Comparison of ENCODE assay signal across 1 cellular context in genomic region chr1:96721382-96722160, GRCh38.
TF ChIP-seq lines count a peak whose summit lies in the region.

A gene with protein sequence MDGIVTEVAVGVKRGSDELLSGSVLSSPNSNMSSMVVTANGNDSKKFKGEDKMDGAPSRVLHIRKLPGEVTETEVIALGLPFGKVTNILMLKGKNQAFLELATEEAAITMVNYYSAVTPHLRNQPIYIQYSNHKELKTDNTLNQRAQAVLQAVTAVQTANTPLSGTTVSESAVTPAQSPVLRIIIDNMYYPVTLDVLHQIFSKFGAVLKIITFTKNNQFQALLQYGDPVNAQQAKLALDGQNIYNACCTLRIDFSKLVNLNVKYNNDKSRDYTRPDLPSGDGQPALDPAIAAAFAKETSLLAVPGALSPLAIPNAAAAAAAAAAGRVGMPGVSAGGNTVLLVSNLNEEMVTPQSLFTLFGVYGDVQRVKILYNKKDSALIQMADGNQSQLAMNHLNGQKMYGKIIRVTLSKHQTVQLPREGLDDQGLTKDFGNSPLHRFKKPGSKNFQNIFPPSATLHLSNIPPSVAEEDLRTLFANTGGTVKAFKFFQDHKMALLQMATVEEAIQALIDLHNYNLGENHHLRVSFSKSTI (plus strand): TSS chr1:96721784. CDS start chr1:96721865, 81 bp downstream.

TF ChIP-seq in WTC11, 78 proteins besides CTCF, POLR2A, EP300 and RAD21 (continued from another document):
- TF ChIP-seq ARID4B (CRISPR knock-in tag; IDR thresholded peaks at IDR 0.05; ENCODE audit: borderline replicate concordance) = 0 out of 2 replicates have a peak, but pooled peaks have one; percentile 40
- 0 out of 2 replicates have a peak, but pooled peaks have one; percentile 33 for TF ChIP-seq CREM (CRISPR knock-in tag; IDR thresholded peaks at IDR 0.05)
- TF ChIP-seq USF2 (CRISPR knock-in tag; IDR thresholded peaks at IDR 0.05) = no peak
- TF ChIP-seq, protein P1, sequence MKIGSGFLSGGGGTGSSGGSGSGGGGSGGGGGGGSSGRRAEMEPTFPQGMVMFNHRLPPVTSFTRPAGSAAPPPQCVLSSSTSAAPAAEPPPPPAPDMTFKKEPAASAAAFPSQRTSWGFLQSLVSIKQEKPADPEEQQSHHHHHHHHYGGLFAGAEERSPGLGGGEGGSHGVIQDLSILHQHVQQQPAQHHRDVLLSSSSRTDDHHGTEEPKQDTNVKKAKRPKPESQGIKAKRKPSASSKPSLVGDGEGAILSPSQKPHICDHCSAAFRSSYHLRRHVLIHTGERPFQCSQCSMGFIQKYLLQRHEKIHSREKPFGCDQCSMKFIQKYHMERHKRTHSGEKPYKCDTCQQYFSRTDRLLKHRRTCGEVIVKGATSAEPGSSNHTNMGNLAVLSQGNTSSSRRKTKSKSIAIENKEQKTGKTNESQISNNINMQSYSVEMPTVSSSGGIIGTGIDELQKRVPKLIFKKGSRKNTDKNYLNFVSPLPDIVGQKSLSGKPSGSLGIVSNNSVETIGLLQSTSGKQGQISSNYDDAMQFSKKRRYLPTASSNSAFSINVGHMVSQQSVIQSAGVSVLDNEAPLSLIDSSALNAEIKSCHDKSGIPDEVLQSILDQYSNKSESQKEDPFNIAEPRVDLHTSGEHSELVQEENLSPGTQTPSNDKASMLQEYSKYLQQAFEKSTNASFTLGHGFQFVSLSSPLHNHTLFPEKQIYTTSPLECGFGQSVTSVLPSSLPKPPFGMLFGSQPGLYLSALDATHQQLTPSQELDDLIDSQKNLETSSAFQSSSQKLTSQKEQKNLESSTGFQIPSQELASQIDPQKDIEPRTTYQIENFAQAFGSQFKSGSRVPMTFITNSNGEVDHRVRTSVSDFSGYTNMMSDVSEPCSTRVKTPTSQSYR (CRISPR knock-in tag; IDR thresholded peaks at IDR 0.05) = no peak; the same call in 1 of the 2 replicates
- TF ChIP-seq ETV6 (CRISPR knock-in tag; IDR thresholded peaks at IDR 0.05) = no peak
- no peak for TF ChIP-seq NFATC4 (CRISPR knock-in tag; IDR thresholded peaks at IDR 0.05)
- no peak for TF ChIP-seq ZNF671 (CRISPR knock-in tag; IDR thresholded peaks at IDR 0.05)
- 0 out of 2 replicates have a peak, but pooled peaks have one; percentile 6 for TF ChIP-seq PRRX2 (CRISPR knock-in tag; IDR thresholded peaks at IDR 0.05)
- no peak for TF ChIP-seq ESRRA (CRISPR knock-in tag; IDR thresholded peaks at IDR 0.05; ENCODE audit: borderline replicate concordance)
- TF ChIP-seq FOXJ3 (CRISPR knock-in tag; IDR thresholded peaks at IDR 0.05; ENCODE audit: borderline replicate concordance) = no peak
- peak; percentile 22; the same call in 1 of the 2 replicates for TF ChIP-seq ZNF423 (CRISPR knock-in tag; IDR thresholded peaks at IDR 0.05)
- peak; percentile 31; the same call in 1 of the 2 replicates for TF ChIP-seq FOXP1 (CRISPR knock-in tag; IDR thresholded peaks at IDR 0.05; ENCODE audit: borderline replicate concordance)
- TF ChIP-seq TEAD1 (CRISPR knock-in tag; IDR thresholded peaks at IDR 0.05) = 0 out of 2 replicates have a peak, but pooled peaks have one; percentile 67
- 0 out of 2 replicates have a peak, but pooled peaks have one; percentile 37 for TF ChIP-seq CBFB (CRISPR knock-in tag; IDR thresholded peaks at IDR 0.05; ENCODE audit: low read depth)
- TF ChIP-seq NR1H2 (CRISPR knock-in tag; IDR thresholded peaks at IDR 0.05) = no peak
- TF ChIP-seq USF1 (CRISPR knock-in tag; IDR thresholded peaks at IDR 0.05) = no peak
- TF ChIP-seq AR (CRISPR knock-in tag; IDR thresholded peaks at IDR 0.05) = no peak
- TF ChIP-seq, protein P2, sequence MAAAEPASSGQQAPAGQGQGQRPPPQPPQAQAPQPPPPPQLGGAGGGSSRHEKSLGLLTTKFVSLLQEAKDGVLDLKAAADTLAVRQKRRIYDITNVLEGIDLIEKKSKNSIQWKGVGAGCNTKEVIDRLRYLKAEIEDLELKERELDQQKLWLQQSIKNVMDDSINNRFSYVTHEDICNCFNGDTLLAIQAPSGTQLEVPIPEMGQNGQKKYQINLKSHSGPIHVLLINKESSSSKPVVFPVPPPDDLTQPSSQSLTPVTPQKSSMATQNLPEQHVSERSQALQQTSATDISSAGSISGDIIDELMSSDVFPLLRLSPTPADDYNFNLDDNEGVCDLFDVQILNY (CRISPR knock-in tag; IDR thresholded peaks at IDR 0.05) = peak; percentile 80; the same call in 1 of the 2 replicates
- TF ChIP-seq TCF7 (CRISPR knock-in tag; IDR thresholded peaks at IDR 0.05; ENCODE audit: low read depth) = no peak
